ENCODE assay signal across 23 cellular contexts in the genomic region with DNA sequence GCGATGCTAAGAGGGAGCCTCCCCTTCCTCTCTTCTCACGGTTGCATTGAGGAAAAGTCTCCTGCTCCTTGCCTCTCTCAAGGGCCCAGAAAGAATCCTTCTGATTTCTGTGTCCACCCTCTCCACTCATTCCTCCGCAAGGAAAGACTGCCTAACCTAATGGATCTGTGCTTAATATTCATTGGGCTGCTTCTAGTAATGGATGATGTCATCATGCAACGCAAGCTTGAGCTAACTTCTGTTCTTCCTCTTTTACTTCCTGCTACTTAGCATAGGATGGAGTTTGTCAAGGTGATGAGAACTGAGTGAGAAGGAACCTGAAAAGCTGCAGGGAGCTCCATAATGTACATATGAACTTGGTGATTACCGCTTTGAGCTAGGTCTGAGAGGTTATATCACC. TPM values are rescaled to one million over a fixed set of nuclear protein-coding genes. Genes with fewer than 3 reads are reported as not detected.
DNase-seq lines count a peak whose midpoint lies in the region; ATAC-seq, FAIRE-seq and TF ChIP-seq lines count a peak whose summit lies in the region.
"Had no signal": no experiment of that assay in that cellular context is flagged by ENCODE, and none has a peak within 500 bp of the region (broad histone marks: within the 10 kb centered on the region; RNA-seq: fewer than 3 reads in every experiment).

No MANE protein-coding gene starts in this region.

- POLR2A ChIA-PET in GM12878 (lab: Charles Lee) = no interaction called here

- RAD21 ChIA-PET in GM12878 (lab: Charles Lee; ENCODE audit: unreplicated experiment) = no interaction called here

- H3K27ac Mint-ChIP-seq in osteocyte (ENCODE audit: unreplicated experiment) = no peak overlapping the region
- H3K27ac Mint-ChIP-seq: CD4-positive, alpha-beta memory T cell; GM23338; H9 had no signal

- no peaks in the 10 kb centered on the region for H4K20me1 ChIP-seq in GM12878 (ENCODE audit: control insufficient read depth, insufficient read depth)

- TF ChIP-seq CTCF in right atrium auricular region (IDR thresholded peaks at IDR 0.05) (no peak), GM12878 (IDR thresholded peaks at IDR 0.05 in 2 of 3, conservative IDR thresholded peaks at IDR 0.05 in 1 of 3; ENCODE audit: control insufficient read depth in 2 of 3, extremely low read depth in 1 of 3, insufficient read depth in 1 of 3, low read depth in 3 of 3, low read length in 3 of 3) (no peak), esophagus muscularis mucosa (IDR thresholded peaks at IDR 0.05) (no peak), osteocyte (IDR thresholded peaks at IDR 0.05) (no peak)

- H3K4me1 ChIP-seq in right atrium auricular region (no peaks in the 10 kb centered on the region), GM12878 (ENCODE audit: control insufficient read depth, insufficient read depth, low read length) (no peaks in the 10 kb centered on the region), esophagus muscularis mucosa (no peaks in the 10 kb centered on the region)
- H3K4me1 ChIP-seq: Caco-2 had no signal

- in situ Hi-C loops in GM12878 (cut with MboI) = no loop called here

- no peak for TF ChIP-seq RAD21 in GM12878 (IDR thresholded peaks at IDR 0.05; ENCODE audit: insufficient read depth, low read depth, low read length)

- H3K4me3 ChIP-seq in right atrium auricular region = no peak overlapping the region
- no peak overlapping the region for H3K4me3 ChIP-seq in GM12878
- H3K4me3 ChIP-seq in esophagus muscularis mucosa = no peak overlapping the region
- H3K4me3 ChIP-seq: GM23338 had no signal

- no peaks in the 10 kb centered on the region for H3K9me3 ChIP-seq in right atrium auricular region
- H3K9me3 ChIP-seq in GM12878 (replicated peaks; ENCODE audit: control insufficient read depth, insufficient read depth, low read length) = no peaks in the 10 kb centered on the region
- no peaks in the 10 kb centered on the region for H3K9me3 ChIP-seq in esophagus muscularis mucosa
- H3K9me3 ChIP-seq: Caco-2 had no signal

- H3K27ac ChIP-seq in right atrium auricular region (no peak overlapping the region), GM12878 (ENCODE audit: control insufficient read depth, insufficient read depth) (no peak overlapping the region), esophagus muscularis mucosa (replicated peaks in 1 of 4) (no peak overlapping the region)

- H3K4me3 Mint-ChIP-seq in osteocyte (ENCODE audit: unreplicated experiment) = no peak overlapping the region
- H3K4me3 Mint-ChIP-seq: CD4-positive, alpha-beta memory T cell; GM23338; H9 had no signal

- no peaks in the 10 kb centered on the region for H3K27me3 Mint-ChIP-seq in osteocyte (ENCODE audit: unreplicated experiment)

- H2AFZ ChIP-seq in GM12878 (ENCODE audit: control insufficient read depth, low read depth, low read length) = no peak overlapping the region
- H2AFZ ChIP-seq: GM23338 had no signal

- H3K4me2 ChIP-seq in GM12878 (ENCODE audit: control insufficient read depth, insufficient read depth) = no peak overlapping the region
- H3K4me2 ChIP-seq: GM23338 had no signal

- H3K79me2 ChIP-seq in GM12878 (ENCODE audit: control insufficient read depth, insufficient read depth, low read length) = no peaks in the 10 kb centered on the region

- ATAC-seq in left cardiac atrium = no peak
- ATAC-seq in GM12878 = no peak
- ATAC-seq in HG02885 (IDR thresholded peaks at IDR 0.05; ENCODE audit: poor library complexity, unreplicated experiment) = no peak
- no peak for ATAC-seq in HG02884 (IDR thresholded peaks at IDR 0.05; ENCODE audit: unreplicated experiment)
- ATAC-seq: GM23338, HCT116 had no signal

- no peak for FAIRE-seq in GM12878 (lab: Jason Lieb, UNC)
- FAIRE-seq: GM12891, GM18507 had no signal

- H3K27me3 ChIP-seq in right atrium auricular region (no peaks in the 10 kb centered on the region), GM12878 (replicated peaks in 1 of 2; ENCODE audit: control insufficient read depth in 2 of 2, insufficient read depth in 2 of 2, low read length in 1 of 2) (no peaks in the 10 kb centered on the region; a peak in 1 of 4 replicates), esophagus muscularis mucosa (peaks cover 0 to 4% (median 0%) of the 10 kb centered on the region in 4 donors)

- SMC1A ChIA-PET in GM12878 (lab: Charles Lee; ENCODE audit: uncharacterized antibody, unreplicated experiment) = no interaction called here

- H3K4me1 Mint-ChIP-seq in osteocyte (ENCODE audit: unreplicated experiment) = no peaks in the 10 kb centered on the region
- H3K4me1 Mint-ChIP-seq: CD4-positive, alpha-beta memory T cell; GM23338; H9 had no signal

- peaks cover 39% of the 10 kb centered on the region for H3K9me3 Mint-ChIP-seq in osteocyte (ENCODE audit: unreplicated experiment)

- peak; percentile 18 for DNase-seq in right atrium auricular region (ENCODE audit: low spot score)
- DNase-seq in left cardiac atrium = no peak
- no peak for DNase-seq in GM12878 (ENCODE audit: low read depth, low spot score)
- DNase-seq in esophagus muscularis mucosa (ENCODE audit: extremely low spot score) = peak; percentile 29
- DNase-seq in osteocyte (ENCODE audit: extremely low spot score, unreplicated experiment) = peak; percentile 11
- DNase-seq: C1 segment of cervical spinal cord; Caco-2; CD4-positive, alpha-beta memory T cell; DMS 273 treated with DMSO at 0.1 percent for 48 hours; DMS79; EL; GDM1; H9 had no signal

- BruUV-seq in GM12878 (replicated peaks; lab: Mats Ljungman, UMichigan) = no TSS peak

- H3K36me3 Mint-ChIP-seq in osteocyte (ENCODE audit: unreplicated experiment) = no peaks in the 10 kb centered on the region
- H3K36me3 Mint-ChIP-seq: CD4-positive, alpha-beta memory T cell had no signal

- TF ChIP-seq EP300 in GM12878 (IDR thresholded peaks at IDR 0.05; ENCODE audit: borderline replicate concordance in 1 of 2, control insufficient read depth in 1 of 2, low read depth in 2 of 2, low read length in 2 of 2) = no peak
- no peak for TF ChIP-seq EP300 in esophagus muscularis mucosa (IDR thresholded peaks at IDR 0.05)

- TF ChIP-seq POLR2A in GM12878 (IDR thresholded peaks at IDR 0.05; ENCODE audit: low read depth, low read length) (no peak), esophagus muscularis mucosa (IDR thresholded peaks at IDR 0.05; ENCODE audit: low read depth) (no peak)

- H3K36me3 ChIP-seq in right atrium auricular region (no peaks in the 10 kb centered on the region), GM12878 (ENCODE audit: control insufficient read depth in 2 of 2, insufficient read depth in 2 of 2, low read length in 1 of 2) (no peaks in the 10 kb centered on the region), esophagus muscularis mucosa (no peaks in the 10 kb centered on the region)

- CTCF ChIA-PET in GM12878 (lab: Yijun Ruan, JAX) = no interaction called here

- WGBS in GM12878 (ENCODE audit: insufficient coverage, insufficient replicate concordance, low lambda C conversion rate, missing lambda C conversion rate) = 63% methylated on average over 5 of the region's 5 CpGs
- WGBS in esophagus muscularis mucosa = 89% methylated on average over 4 of the region's 5 CpGs

- intact Hi-C loops in left cardiac atrium (cut with DNase I) = no loop called here
- intact Hi-C loops in GM12878 (cut with micrococcal nuclease; ENCODE audit: unreplicated experiment) = no loop called here
- intact Hi-C loops in esophagus muscularis mucosa (cut with DNase I) = no loop called here

- H3K9ac ChIP-seq in GM12878 (ENCODE audit: control insufficient read depth, insufficient read depth, low read length) = no peak overlapping the region

TF ChIP-seq in GM12878, 131 proteins besides CTCF, POLR2A, EP300 and RAD21:
- TF ChIP-seq MYC (IDR thresholded peaks at IDR 0.05; ENCODE audit: insufficient read depth, insufficient read length, insufficient replicate concordance, low read length, severe bottlenecking) (no peak), ATF7 (IDR thresholded peaks at IDR 0.05; ENCODE audit: low read depth) (peak; percentile 40; the same call in 1 of the 2 replicates)

RNA-seq across cellular contexts. Expression of a gene that starts 35.2 kb away (rescaled TPM):
- total RNA-seq in right atrium auricular region (not detected), left cardiac atrium (not detected), GM12878 (2014; rRNA removed) (not detected in 2 replicates), GM12878 (2014; rRNA removed; fragmentation: Illumina TruSeq; extraction: Trizol) (not detected in 2 replicates), GM12878 (2021) (not detected in 2 replicates), esophagus muscularis mucosa (not detected), osteocyte (not detected in 2 replicates)
- not detected in 2 replicates for total RNA-seq in GM12878 (2013; cell fraction: nucleolus; rRNA removed)
- polyA plus RNA-seq in GM12878 (2011; ENCODE audit: low read depth) = not detected
- polyA plus RNA-seq in GM12878 (2011; rRNA removed) (not detected in 2 replicates), GM12878 (2014; fragmentation: Illumina TruSeq; extraction: Trizol) (not detected in 2 replicates), GM12878 (2014; fragmentation: Nextera tagmentation; extraction: Ambion mirVana) (not detected), GM12878 (2014; rRNA removed) (not detected in 2 replicates), GM12878 (2016; fragmentation: Nextera tagmentation; extraction: Ambion mirVana) (not detected)
- not detected in 2 replicates for polyA plus RNA-seq in GM12878 (2011; cell fraction: cytosol; rRNA removed)
- polyA plus RNA-seq in GM12878 (2011; cell fraction: nucleus; rRNA removed) = not detected in 2 replicates
- polyA plus RNA-seq in GM12878 (2012) = not detected in 2 replicates
- not detected in 2 replicates for polyA minus RNA-seq in GM12878 (2011; rRNA and poly(A)+ RNA removed)
- polyA minus RNA-seq in GM12878 (2011; cell fraction: cytosol; rRNA and poly(A)+ RNA removed) = not detected in 2 replicates
- polyA minus RNA-seq in GM12878 (2011; cell fraction: nucleus; rRNA and poly(A)+ RNA removed) = not detected in 2 replicates
- total RNA-seq: A172; A673; Caco-2; CD4-positive, alpha-beta memory T cell; GM23338; H4; H9 had no signal
- polyA plus RNA-seq: BJ; CD4-positive, alpha-beta memory T cell; GM23338 had no signal

Comparison
In these comparisons a context has a peak if more than half of its experiments do, and no peak if none do; other contexts are left out.
1. DNase-seq: peak in right atrium auricular region (single experiment), esophagus muscularis mucosa (single experiment) and osteocyte (single experiment); none in left cardiac atrium (single experiment) and GM12878 (single experiment).